Comparison of ENCODE assay signal across 1 cellular context in genomic region chr1:153539395-153540093, GRCh38.
TF ChIP-seq lines count a peak whose summit lies in the region.

No MANE protein-coding gene starts in this region.

TF ChIP-seq in HepG2, 621 proteins besides CTCF, POLR2A, EP300 and RAD21:
- TF ChIP-seq SNAPC4 (CRISPR knock-in tag; IDR thresholded peaks at IDR 0.05) (no peak), KAT8 (CRISPR knock-in tag; IDR thresholded peaks at IDR 0.05) (no peak), AHDC1 (CRISPR knock-in tag; IDR thresholded peaks at IDR 0.05; ENCODE audit: borderline replicate concordance) (no peak), REL (CRISPR knock-in tag; conservative IDR thresholded peaks at IDR 0.05) (no peak), BRCA1 (CRISPR knock-in tag; IDR thresholded peaks at IDR 0.05) (no peak), MEF2D (CRISPR knock-in tag; IDR thresholded peaks at IDR 0.05) (no peak), GABPA (IDR thresholded peaks at IDR 0.05; ENCODE audit: low read depth, low read length) (no peak), GABPA (CRISPR knock-in tag; IDR thresholded peaks at IDR 0.05; ENCODE audit: low read depth) (no peak), ZBTB34 (CRISPR knock-in tag; IDR thresholded peaks at IDR 0.05) (no peak), LBX2 (CRISPR knock-in tag; IDR thresholded peaks at IDR 0.05; ENCODE audit: borderline replicate concordance) (no peak), POGK (CRISPR knock-in tag; conservative IDR thresholded peaks at IDR 0.05) (no peak), HMG20B (CRISPR knock-in tag; conservative IDR thresholded peaks at IDR 0.05) (no peak), ZHX2 (IDR thresholded peaks at IDR 0.05; ENCODE audit: low read depth) (no peak), ZHX2 (CRISPR knock-in tag; IDR thresholded peaks at IDR 0.05; ENCODE audit: borderline replicate concordance) (no peak), ZNF607 (CRISPR knock-in tag; IDR thresholded peaks at IDR 0.05; ENCODE audit: borderline replicate concordance) (no peak)
